In the genomic region with DNA sequence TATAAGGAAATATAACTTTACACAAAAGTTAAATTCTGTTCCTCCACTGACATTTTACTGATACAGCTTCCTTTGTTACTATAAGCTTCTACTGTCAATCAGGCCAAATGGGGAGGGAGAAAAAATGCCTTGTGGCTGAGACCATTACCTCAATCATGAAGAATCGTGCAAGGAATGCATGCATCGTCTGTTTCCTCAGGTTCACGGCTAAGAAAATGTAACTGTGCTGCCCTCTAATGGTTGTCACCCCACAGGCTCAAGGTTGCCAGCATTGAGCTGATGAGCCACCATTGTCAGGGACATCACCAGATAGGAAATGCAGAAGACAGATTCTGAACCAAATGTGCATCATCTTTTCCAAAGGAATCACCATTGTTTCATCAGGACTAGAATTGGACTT, we compare ENCODE assay signal across 8 cellular contexts.
DNase-seq lines count a peak whose midpoint lies in the region; ATAC-seq and TF ChIP-seq lines count a peak whose summit lies in the region.

No MANE protein-coding gene starts in this region.

- no peaks in the 10 kb centered on the region for H3K36me3 Mint-ChIP-seq in activated CD4-positive, alpha-beta T cell treated with anti-CD3 and anti-CD28 coated beads, Interleukin-2, amount 10 ng/mL, durations not matched to agents 24 days and 14 days (ENCODE audit: low read depth)

- no peak overlapping the region for H3K4me3 Mint-ChIP-seq in activated CD4-positive, alpha-beta T cell treated with anti-CD3 and anti-CD28 coated beads, Interleukin-2, amount 10 ng/mL, durations not matched to agents 24 days and 14 days

- H3K4me1 ChIP-seq in cardiac muscle cell (ENCODE audit: low read depth), result peaks cover 6% of the 10 kb centered on the region

- no peak for ATAC-seq in GM19395 (IDR thresholded peaks at IDR 0.05; ENCODE audit: unreplicated experiment)
- ATAC-seq in HG02885 (IDR thresholded peaks at IDR 0.05; ENCODE audit: poor library complexity, unreplicated experiment), result no peak

- H3K9me3 Mint-ChIP-seq in activated CD4-positive, alpha-beta T cell treated with anti-CD3 and anti-CD28 coated beads, Interleukin-2, amount 10 ng/mL, durations not matched to agents 24 days and 14 days, result peaks cover 3% of the 10 kb centered on the region

- H3K4me3 ChIP-seq in cardiac muscle cell, result no peak overlapping the region

- H3K36me3 ChIP-seq in cardiac muscle cell, result no peaks in the 10 kb centered on the region

- H3K4me1 Mint-ChIP-seq in activated CD4-positive, alpha-beta T cell treated with anti-CD3 and anti-CD28 coated beads, Interleukin-2, amount 10 ng/mL, durations not matched to agents 24 days and 14 days, result no peaks in the 10 kb centered on the region

- H3K27me3 ChIP-seq in cardiac muscle cell, result no peaks in the 10 kb centered on the region

- peak; percentile 40 for DNase-seq in DMS53 treated with DMSO at 0.1 percent for 48 hours (lab: John Stamatoyannopoulos, UW; ENCODE audit: unreplicated experiment)
- DNase-seq in SK-N-DZ (ENCODE audit: low spot score), result peak; percentile 75
- peak; percentile 81 to 86 for DNase-seq in cardiac muscle cell (ENCODE audit: low read depth in 1 of 2, low spot score in 1 of 2)
- peak in 30 of 49 donors; percentile 1 to 53 (median 6) for DNase-seq in substantia nigra (lab: John Stamatoyannopoulos, UW)
- no peak for DNase-seq in activated CD4-positive, alpha-beta T cell treated with anti-CD3 and anti-CD28 coated beads, Interleukin-2, amount 10 ng/mL, durations not matched to agents 24 days and 14 days

- intact Hi-C loops in activated CD4-positive, alpha-beta T cell treated with anti-CD3 and anti-CD28 coated beads, Interleukin-2, amount 10 ng/mL, durations not matched to agents 24 days and 14 days (cut with micrococcal nuclease), result no loop called here

- H3K27ac ChIP-seq in cardiac muscle cell, result no peak overlapping the region
- H3K27ac ChIP-seq in substantia nigra (ENCODE audit: low read depth, low read length, poor library complexity, severe bottlenecking), result no peak overlapping the region

- no peaks in the 10 kb centered on the region for H3K27me3 Mint-ChIP-seq in activated CD4-positive, alpha-beta T cell treated with anti-CD3 and anti-CD28 coated beads, Interleukin-2, amount 10 ng/mL, durations not matched to agents 24 days and 14 days

- H3K27ac Mint-ChIP-seq in activated CD4-positive, alpha-beta T cell treated with anti-CD3 and anti-CD28 coated beads, Interleukin-2, amount 10 ng/mL, durations not matched to agents 24 days and 14 days, result no peak overlapping the region

- no peaks in the 10 kb centered on the region for H3K9me3 ChIP-seq in cardiac muscle cell (ENCODE audit: low read depth)

- no peak for TF ChIP-seq EP300 in Ishikawa (IDR thresholded peaks at IDR 0.05; ENCODE audit: borderline replicate concordance)

- peak; percentile 80 for TF ChIP-seq CTCF in cardiac muscle cell (IDR thresholded peaks at IDR 0.05; ENCODE audit: low read depth, low read length)

- TF ChIP-seq RAD21 in Ishikawa (IDR thresholded peaks at IDR 0.05; ENCODE audit: low read depth), result peak; percentile 93

TF ChIP-seq in Ishikawa, 13 proteins besides CTCF, POLR2A, EP300 and RAD21:
- TF ChIP-seq TEAD4 (IDR thresholded peaks at IDR 0.05) (peak; percentile 79), YY1 (IDR thresholded peaks at IDR 0.05; ENCODE audit: low read depth) (0 out of 2 replicates have a peak, but pooled peaks have one; percentile 32)
- TF ChIP-seq, protein P1, sequence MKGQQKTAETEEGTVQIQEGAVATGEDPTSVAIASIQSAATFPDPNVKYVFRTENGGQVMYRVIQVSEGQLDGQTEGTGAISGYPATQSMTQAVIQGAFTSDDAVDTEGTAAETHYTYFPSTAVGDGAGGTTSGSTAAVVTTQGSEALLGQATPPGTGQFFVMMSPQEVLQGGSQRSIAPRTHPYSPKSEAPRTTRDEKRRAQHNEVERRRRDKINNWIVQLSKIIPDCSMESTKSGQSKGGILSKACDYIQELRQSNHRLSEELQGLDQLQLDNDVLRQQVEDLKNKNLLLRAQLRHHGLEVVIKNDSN (IDR thresholded peaks at IDR 0.05), result no peak
